Comparison of ENCODE assay signal across 22 cellular contexts in genomic region chr1:224540535-224540934, GRCh38.
DNase-seq lines count a peak whose midpoint lies in the region; ATAC-seq and TF ChIP-seq lines count a peak whose summit lies in the region.
"Had no signal": no experiment of that assay in that cellular context is flagged by ENCODE, and none has a peak within 500 bp of the region (broad histone marks: within the 10 kb centered on the region; RNA-seq: fewer than 3 reads in every experiment).

No MANE protein-coding gene starts in this region.

- H3K36me3 Mint-ChIP-seq in endodermal cell (ENCODE audit: low read depth): no peaks in the 10 kb centered on the region
- H3K36me3 Mint-ChIP-seq: brain had no signal

- no peaks in the 10 kb centered on the region for H3K27me3 ChIP-seq in BLaER1 treated with 17β-estradiol and CSF1 and Interleukin-3, amounts not matched to agents 10 nM and 100 nM
- no peaks in the 10 kb centered on the region for H3K27me3 ChIP-seq in endodermal cell (ENCODE audit: control insufficient read depth, insufficient read depth, low read length, poor library complexity, severe bottlenecking)
- H3K27me3 ChIP-seq: foreskin keratinocyte, testis had no signal

- no peaks in the 10 kb centered on the region for H3K9me3 ChIP-seq in BLaER1 treated with 17β-estradiol and CSF1 and Interleukin-3, amounts not matched to agents 10 nM and 100 nM (replicated peaks in 1 of 11)
- H3K9me3 ChIP-seq in HEK293 (ENCODE audit: control insufficient read depth, insufficient read depth, low read depth, low read length) (no peaks in the 10 kb centered on the region), endodermal cell (ENCODE audit: control insufficient read depth, low read length) (peaks cover 3% of the 10 kb centered on the region)
- H3K9me3 ChIP-seq: testis had no signal

- no peak for TF ChIP-seq CTCF in HEK293 (tag by site-specific recombination; IDR thresholded peaks at IDR 0.05)
- no peak for TF ChIP-seq CTCF in endodermal cell (conservative IDR thresholded peaks at IDR 0.05)

- 75% methylated on average over 1 of the region's 1 CpG; no CpG with 5 or more reads in 1 of the 2 experiments for WGBS in endodermal cell (ENCODE audit: insufficient coverage in 1 of 2, insufficient read length in 1 of 2), 2 experiments

- DNase-seq in NCI-H2029 treated with DMSO at 0.1 percent for 48 hours (lab: John Stamatoyannopoulos, UW) (peak; percentile 33), dermis blood vessel endothelial cell (peak; percentile 54), endodermal cell (no peak), SIG-M5 (lab: John Stamatoyannopoulos, UW) (no peak)
- no peak for DNase-seq in stimulated activated naive CD8-positive, alpha-beta T cell treated with anti-CD3 and anti-CD28 coated beads, Interleukin-15, amount 100 ng/mL, for 72 hours
- DNase-seq: activated CD4-positive, alpha-beta memory T cell treated with anti-CD3 and anti-CD28 coated beads, Interleukin-2, amount 10 ng/mL, durations not matched to agents 7 days and 5 days; activated T-cell treated with anti-CD3 and anti-CD28 coated beads, Interleukin-2, amount 50 U/mL, for 24 hours; foreskin keratinocyte; GF-D8; kidney glomerular epithelial cell; NCI-H2227 treated with DMSO at 0.1 percent for 48 hours; SHP77; T-helper 17 cell; testis had no signal

- no peak for ATAC-seq in stimulated activated naive CD8-positive, alpha-beta T cell treated with anti-CD3 and anti-CD28 coated beads, Interleukin-15, amount 100 ng/mL, for 72 hours
- ATAC-seq in HG02678 (IDR thresholded peaks at IDR 0.05; ENCODE audit: unreplicated experiment): no peak
- ATAC-seq: foreskin keratinocyte, GM12878, T-helper 17 cell had no signal

- POLR2A ChIA-PET in HEK293 (lab: Yijun Ruan, JAX): no interaction called here

- peak overlapping the region; percentile 27 to 89 (median 53); a peak in 19 of 22 replicates for H3K4me2 ChIP-seq in BLaER1 treated with 17β-estradiol and CSF1 and Interleukin-3, amounts not matched to agents 10 nM and 100 nM

- H3K27ac Mint-ChIP-seq in endodermal cell: no peak overlapping the region
- H3K27ac Mint-ChIP-seq in stimulated activated naive CD8-positive, alpha-beta T cell treated with anti-CD3 and anti-CD28 coated beads, Interleukin-15, amount 100 ng/mL, for 72 hours: no peak overlapping the region
- H3K27ac Mint-ChIP-seq: activated CD4-positive, alpha-beta memory T cell treated with anti-CD3 and anti-CD28 coated beads, Interleukin-2, amount 10 ng/mL, durations not matched to agents 7 days and 5 days; activated naive CD4-positive, alpha-beta T cell treated with anti-CD3 and anti-CD28 coated beads, Interleukin-2, amount 50 U/mL, for 24 hours; activated T-cell treated with anti-CD3 and anti-CD28 coated beads, Interleukin-2, amount 50 U/mL, for 24 hours; nephron; progenitor cell of endocrine pancreas; T-helper 17 cell had no signal

- no peaks in the 10 kb centered on the region for H4K20me1 ChIP-seq in BLaER1 treated with 17β-estradiol and CSF1 and Interleukin-3, amounts not matched to agents 10 nM and 100 nM

- CTCF ChIA-PET in HEK293 (lab: Yijun Ruan, JAX): interaction anchor here (0.5 to 5.2 kb wide), 7 partner anchors 27 to 384 kb away, joined by 3 to 35 read pairs (median 3); no protein-coding TSS in a partner anchor

- H3K4me3 Mint-ChIP-seq in endodermal cell: no peak overlapping the region
- H3K4me3 Mint-ChIP-seq in stimulated activated naive CD8-positive, alpha-beta T cell treated with anti-CD3 and anti-CD28 coated beads, Interleukin-15, amount 100 ng/mL, for 72 hours: no peak overlapping the region
- H3K4me3 Mint-ChIP-seq: activated CD4-positive, alpha-beta memory T cell treated with anti-CD3 and anti-CD28 coated beads, Interleukin-2, amount 10 ng/mL, durations not matched to agents 7 days and 5 days; activated naive CD4-positive, alpha-beta T cell treated with anti-CD3 and anti-CD28 coated beads, Interleukin-2, amount 50 U/mL, for 24 hours; activated T-cell treated with anti-CD3 and anti-CD28 coated beads, Interleukin-2, amount 50 U/mL, for 24 hours; nephron; T-helper 17 cell had no signal

- H3K9ac ChIP-seq in BLaER1 treated with 17β-estradiol and CSF1 and Interleukin-3, amounts not matched to agents 10 nM and 100 nM: no peak overlapping the region
- no peak overlapping the region for H3K9ac ChIP-seq in endodermal cell (ENCODE audit: extremely low read depth, low read length, poor library complexity, severe bottlenecking)

- peaks cover 13 to 62% (median 38%) of the 10 kb centered on the region in 10 experiments for H3K4me1 ChIP-seq in BLaER1 treated with 17β-estradiol and CSF1 and Interleukin-3, amounts not matched to agents 10 nM and 100 nM
- H3K4me1 ChIP-seq in HEK293 (ENCODE audit: control insufficient read depth, insufficient read depth, low read length) (peaks cover 30% of the 10 kb centered on the region), endodermal cell (ENCODE audit: control insufficient read depth, insufficient read depth, low read length) (no peaks in the 10 kb centered on the region)
- H3K4me1 ChIP-seq: testis had no signal

- no peak overlapping the region for H3K4me3 ChIP-seq in BLaER1 treated with 17β-estradiol and CSF1 and Interleukin-3, amounts not matched to agents 10 nM and 100 nM
- no peak overlapping the region for H3K4me3 ChIP-seq in HEK293 (ENCODE audit: low read depth, low read length)
- no peak overlapping the region for H3K4me3 ChIP-seq in endodermal cell (ENCODE audit: low read length)
- H3K4me3 ChIP-seq: GM12878, testis had no signal

- H3K9me3 Mint-ChIP-seq in endodermal cell: peaks cover 7% of the 10 kb centered on the region
- H3K9me3 Mint-ChIP-seq in stimulated activated naive CD8-positive, alpha-beta T cell treated with anti-CD3 and anti-CD28 coated beads, Interleukin-15, amount 100 ng/mL, for 72 hours: no peaks in the 10 kb centered on the region
- H3K9me3 Mint-ChIP-seq: activated CD4-positive, alpha-beta memory T cell treated with anti-CD3 and anti-CD28 coated beads, Interleukin-2, amount 10 ng/mL, durations not matched to agents 7 days and 5 days; activated T-cell treated with anti-CD3 and anti-CD28 coated beads, Interleukin-2, amount 50 U/mL, for 24 hours; nephron had no signal

- no peaks in the 10 kb centered on the region for H3K36me3 ChIP-seq in BLaER1 treated with 17β-estradiol and CSF1 and Interleukin-3, amounts not matched to agents 10 nM and 100 nM
- H3K36me3 ChIP-seq in HEK293 (ENCODE audit: control insufficient read depth in 2 of 2, insufficient read depth in 1 of 2, low read length in 2 of 2) (no peaks in the 10 kb centered on the region), endodermal cell (ENCODE audit: control insufficient read depth, insufficient read depth, low read length) (no peaks in the 10 kb centered on the region)

- peaks cover 7% of the 10 kb centered on the region for H3K4me1 Mint-ChIP-seq in endodermal cell
- peaks cover 17% of the 10 kb centered on the region for H3K4me1 Mint-ChIP-seq in stimulated activated naive CD8-positive, alpha-beta T cell treated with anti-CD3 and anti-CD28 coated beads, Interleukin-15, amount 100 ng/mL, for 72 hours

- H3K27me3 Mint-ChIP-seq in endodermal cell (ENCODE audit: insufficient read depth): no peaks in the 10 kb centered on the region
- peaks cover 13% of the 10 kb centered on the region for H3K27me3 Mint-ChIP-seq in stimulated activated naive CD8-positive, alpha-beta T cell treated with anti-CD3 and anti-CD28 coated beads, Interleukin-15, amount 100 ng/mL, for 72 hours
- H3K27me3 Mint-ChIP-seq: activated naive CD4-positive, alpha-beta T cell treated with anti-CD3 and anti-CD28 coated beads, Interleukin-2, amount 50 U/mL, for 24 hours; brain had no signal

- H3K27ac ChIP-seq in BLaER1 treated with 17β-estradiol and CSF1 and Interleukin-3, amounts not matched to agents 10 nM and 100 nM: peak overlapping the region in 2 of 11 experiments; percentile 9 to 14; a peak in 1 of 22 replicates
- no peak overlapping the region for H3K27ac ChIP-seq in HEK293 (ENCODE audit: extremely low read depth, low read depth, low read length)
- H3K27ac ChIP-seq in endodermal cell (ENCODE audit: low read depth, low read length): no peak overlapping the region
- H3K27ac ChIP-seq: foreskin keratinocyte, testis had no signal

TF ChIP-seq in HEK293, 187 proteins besides CTCF, POLR2A, EP300 and RAD21 (continues in another document):
- TF ChIP-seq ZBTB17 (tag by site-specific recombination; IDR thresholded peaks at IDR 0.05): no peak
- no peak for TF ChIP-seq ZNF416 (tag by site-specific recombination; IDR thresholded peaks at IDR 0.05)
- TF ChIP-seq ZNF404 (tag by site-specific recombination; IDR thresholded peaks at IDR 0.05): no peak
- peak; percentile 92 for TF ChIP-seq PRDM6 (tag by site-specific recombination; IDR thresholded peaks at IDR 0.05)
- no peak for TF ChIP-seq ZNF335 (tag by site-specific recombination; conservative IDR thresholded peaks at IDR 0.05)
- 0 out of 2 replicates have a peak, but pooled peaks have one; percentile 36 for TF ChIP-seq ZNF24 (tag by site-specific recombination; IDR thresholded peaks at IDR 0.05)
- TF ChIP-seq ZNF398 (tag by site-specific recombination; IDR thresholded peaks at IDR 0.05): no peak
- no peak for TF ChIP-seq ZNF394 (tag by site-specific recombination; IDR thresholded peaks at IDR 0.05; ENCODE audit: borderline replicate concordance)

Comparison
In these comparisons a context has a peak if more than half of its experiments do, and no peak if none do; other contexts are left out.
1. DNase-seq: peak in NCI-H2029 treated with DMSO at 0.1 percent for 48 hours (single experiment) and dermis blood vessel endothelial cell (single experiment); none in endodermal cell (single experiment), stimulated activated naive CD8-positive, alpha-beta T cell treated with anti-CD3 and anti-CD28 coated beads, Interleukin-15, amount 100 ng/mL, for 72 hours (0 of 2) and SIG-M5 (single experiment).